ENCODE assay signal across 16 cellular contexts in the genomic region with DNA sequence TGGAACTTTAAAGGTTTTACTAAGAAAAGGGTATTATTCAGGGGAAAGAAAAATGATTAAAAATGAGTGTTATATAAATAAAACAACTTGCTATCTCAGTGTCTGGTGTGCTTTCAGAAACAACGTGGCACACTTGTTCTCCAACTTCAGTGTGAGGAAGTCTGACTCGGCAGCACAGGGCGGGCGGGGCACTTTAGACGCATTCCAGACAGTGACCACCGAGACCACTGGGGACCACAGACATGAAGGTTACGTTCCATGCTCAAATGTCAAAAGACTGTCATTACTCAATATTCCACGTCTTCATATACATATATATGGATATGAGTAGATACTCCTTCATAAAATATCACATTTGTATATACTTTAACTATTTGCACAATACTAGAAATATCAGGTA.
A peak's percentile ranks its signal among the peaks of the same experiment; 100 is the strongest.
DNase-seq lines count a peak whose midpoint lies in the region; ATAC-seq, FAIRE-seq and TF ChIP-seq lines count a peak whose summit lies in the region.
"Had no signal": no experiment of that assay in that cellular context is flagged by ENCODE, and none has a peak within 500 bp of the region (broad histone marks: within the 10 kb centered on the region; RNA-seq: fewer than 3 reads in every experiment).

No MANE protein-coding gene starts in this region.

- H3K36me3 ChIP-seq in GM23248 (ENCODE audit: low read depth): peaks cover 32% of the 10 kb centered on the region
- H3K36me3 ChIP-seq in K562 (ENCODE audit: control insufficient read depth, insufficient read depth, low read length): peaks cover 88% of the 10 kb centered on the region
- peaks cover 72% of the 10 kb centered on the region for H3K36me3 ChIP-seq in lower lobe of right lung

- H3K4me3 ChIP-seq in AG09309 (ENCODE audit: control insufficient read depth, low read depth, low read length) (no peak overlapping the region), GM23248 (no peak overlapping the region), K562 (no peak overlapping the region), lower lobe of right lung (no peak overlapping the region)
- H3K4me3 ChIP-seq: right atrium auricular region had no signal

- BruUV-seq in K562 (replicated peaks; lab: Mats Ljungman, UMichigan): no TSS peak

- WGBS in GM23248 (ENCODE audit: low coverage in 1 of 2, low lambda C conversion rate in 2 of 2, missing lambda C conversion rate in 2 of 2), 2 experiments: 65 to 72% methylated on average over 8 of the region's 8 CpGs
- WGBS in K562 (ENCODE audit: insufficient coverage, low coverage, missing lambda C conversion rate): 87% methylated on average over 8 of the region's 8 CpGs

- H3K9me2 ChIP-seq in GM23248 (ENCODE audit: insufficient read depth): no peaks in the 10 kb centered on the region

- no peak for TF ChIP-seq EP300 in K562 (IDR thresholded peaks at IDR 0.05; ENCODE audit: low read length)

- H4K20me1 ChIP-seq in GM23248 (ENCODE audit: insufficient read depth) (no peaks in the 10 kb centered on the region), K562 (replicated peaks; ENCODE audit: control insufficient read depth, insufficient read depth, low read length) (peaks cover 12% of the 10 kb centered on the region)

- no peak overlapping the region for H3K9ac ChIP-seq in GM23248
- no peak overlapping the region for H3K9ac ChIP-seq in K562 (ENCODE audit: insufficient read depth in 1 of 2, low read depth in 2 of 2, low read length in 2 of 2)

- H3K27ac ChIP-seq in GM23248 (peak overlapping the region; percentile 19; the same call in 1 of the 2 replicates), K562 (ENCODE audit: extremely low read depth, low read depth, low read length) (no peak overlapping the region), lower lobe of right lung (no peak overlapping the region)
- H3K27ac ChIP-seq: right atrium auricular region had no signal

- peak; percentile 25 for DNase-seq in AG09309 (ENCODE audit: low read depth)
- DNase-seq in GM23248: peak; percentile 40
- no peak for DNase-seq in K562 (ENCODE audit: extremely low read depth in 1 of 4, low spot score in 3 of 4)
- no peak for DNase-seq in lower lobe of right lung
- no peak for DNase-seq in HuH-7 (ENCODE audit: low spot score)
- no peak for DNase-seq in COR-L47 (lab: John Stamatoyannopoulos, UW)
- DNase-seq in medulla oblongata (ENCODE audit: extremely low spot score): no peak
- DNase-seq: CD4-positive, CD25-positive, alpha-beta regulatory T cell; Karpas-422; NCI-H2029; NCI-H82; SIG-M5; substantia nigra had no signal

- ATAC-seq in K562: no peak
- ATAC-seq in lower lobe of right lung: peak; percentile 41 to 42
- no peak for ATAC-seq in GM18858 (IDR thresholded peaks at IDR 0.05; ENCODE audit: unreplicated experiment)

- in situ Hi-C loops in GM23248 (cut with MboI): no loop called here
- in situ Hi-C loops in K562 (cut with MboI): no loop called here

- TF ChIP-seq CTCF in AG09309 (IDR thresholded peaks at IDR 0.05; ENCODE audit: control insufficient read depth, insufficient read depth, low read depth, low read length, missing control alignments) (no peak), K562 (IDR thresholded peaks at IDR 0.05 in 2 of 3, conservative IDR thresholded peaks at IDR 0.05 in 1 of 3; ENCODE audit: insufficient read depth in 2 of 3, low read depth in 1 of 3, low read length in 3 of 3) (no peak), lower lobe of right lung (IDR thresholded peaks at IDR 0.05) (no peak)

- H3K27me3 ChIP-seq in GM23248 (replicated peaks; ENCODE audit: insufficient read depth) (no peaks in the 10 kb centered on the region), K562 (ENCODE audit: control insufficient read depth in 2 of 2, insufficient read depth in 2 of 2, low read length in 2 of 2) (no peaks in the 10 kb centered on the region), lower lobe of right lung (ENCODE audit: low read depth) (no peaks in the 10 kb centered on the region)
- H3K27me3 ChIP-seq: right atrium auricular region had no signal

- H3F3A ChIP-seq in GM23248 (ENCODE audit: insufficient read depth): peaks cover 5% of the 10 kb centered on the region; the same call in 1 of the 2 replicates

- H2AFZ ChIP-seq in GM23248 (no peak overlapping the region), K562 (ENCODE audit: low read depth, low read length) (no peak overlapping the region)

- intact Hi-C loops in K562 (cut with micrococcal nuclease) (no loop called here), lower lobe of right lung (cut with DNase I) (no loop called here)

- CTCF ChIA-PET in K562 (lab: Yijun Ruan, JAX; ENCODE audit: low intra/inter-chr PET ratio): no interaction called here

- peaks cover 18% of the 10 kb centered on the region; the same call in 1 of the 2 replicates for H3K4me1 ChIP-seq in GM23248 (ENCODE audit: insufficient read depth)
- H3K4me1 ChIP-seq in K562 (replicated peaks in 1 of 2; ENCODE audit: control insufficient read depth in 2 of 2, insufficient read depth in 2 of 2, low read length in 2 of 2): peaks cover 0 to 3% of the 10 kb centered on the region in 2 experiments; a peak in 2 of 5 replicates
- H3K4me1 ChIP-seq in lower lobe of right lung: no peaks in the 10 kb centered on the region

- POLR2A ChIA-PET in K562 (lab: Yijun Ruan, JAX): no interaction called here

- no peak overlapping the region for H3K4me2 ChIP-seq in GM23248 (ENCODE audit: unreplicated experiment)
- H3K4me2 ChIP-seq in K562 (ENCODE audit: insufficient read depth, low read length): no peak overlapping the region

- FAIRE-seq in K562 (lab: Jason Lieb, UNC): peak; percentile 46
- FAIRE-seq: bronchial epithelial cell had no signal

- no peak for TF ChIP-seq POLR2A in K562 (conservative IDR thresholded peaks at IDR 0.05)

- TF ChIP-seq RAD21 in K562 (CRISPR knock-in tag; conservative IDR thresholded peaks at IDR 0.05 in 1 of 2, IDR thresholded peaks at IDR 0.05 in 1 of 2): no peak

- no peaks in the 10 kb centered on the region for H3K9me3 ChIP-seq in GM23248 (ENCODE audit: low read depth)
- H3K9me3 ChIP-seq in K562 (replicated peaks; ENCODE audit: control insufficient read depth, insufficient read depth, low read depth, low read length): no peaks in the 10 kb centered on the region
- no peaks in the 10 kb centered on the region for H3K9me3 ChIP-seq in lower lobe of right lung
- H3K9me3 ChIP-seq: right atrium auricular region had no signal

- H3K79me2 ChIP-seq in GM23248 (ENCODE audit: insufficient read depth): peaks cover 95% of the 10 kb centered on the region
- peaks cover 55% of the 10 kb centered on the region for H3K79me2 ChIP-seq in K562 (ENCODE audit: control insufficient read depth, insufficient read depth, low read length)

- peaks cover 4% of the 10 kb centered on the region for H3K9me1 ChIP-seq in K562 (ENCODE audit: control insufficient read depth, insufficient read depth, low read length)

TF ChIP-seq in K562, 482 proteins besides CTCF, POLR2A, EP300 and RAD21:
- TF ChIP-seq ZNF766 (CRISPR knock-in tag; conservative IDR thresholded peaks at IDR 0.05): no peak
- TF ChIP-seq NR1H2 (CRISPR knock-in tag; IDR thresholded peaks at IDR 0.05): no peak
- TF ChIP-seq TAL1 (IDR thresholded peaks at IDR 0.05): no peak
- TF ChIP-seq ZBTB49 (CRISPR knock-in tag; IDR thresholded peaks at IDR 0.05; ENCODE audit: borderline replicate concordance): no peak
- no peak for TF ChIP-seq SIN3B (IDR thresholded peaks at IDR 0.05; ENCODE audit: low read depth)
- no peak for TF ChIP-seq PHB (CRISPR knock-in tag; IDR thresholded peaks at IDR 0.05)
- no peak for TF ChIP-seq ZNF197 (CRISPR knock-in tag; IDR thresholded peaks at IDR 0.05; ENCODE audit: low read depth)
- TF ChIP-seq ZNF347 (CRISPR knock-in tag; IDR thresholded peaks at IDR 0.05; ENCODE audit: low read depth): no peak
- no peak for TF ChIP-seq NFIC (IDR thresholded peaks at IDR 0.05)
- TF ChIP-seq TEAD1 (CRISPR knock-in tag; IDR thresholded peaks at IDR 0.05): no peak
- no peak for TF ChIP-seq ZFPM2 (CRISPR knock-in tag; IDR thresholded peaks at IDR 0.05)
- no peak for TF ChIP-seq FOS (IDR thresholded peaks at IDR 0.05; ENCODE audit: extremely low read depth, insufficient read length)
- no peak for TF ChIP-seq NUFIP1 (IDR thresholded peaks at IDR 0.05; ENCODE audit: partially characterized antibody)
- no peak for TF ChIP-seq PHTF2 (CRISPR knock-in tag; IDR thresholded peaks at IDR 0.05)
- TF ChIP-seq GTF2A2 (tag; IDR thresholded peaks at IDR 0.05): no peak
- TF ChIP-seq KDM4B (IDR thresholded peaks at IDR 0.05; ENCODE audit: borderline replicate concordance in 2 of 2, low read depth in 1 of 2): no peak
- no peak for TF ChIP-seq ERF (CRISPR knock-in tag; IDR thresholded peaks at IDR 0.05)
- no peak for TF ChIP-seq TFAP4 (CRISPR knock-in tag; IDR thresholded peaks at IDR 0.05; ENCODE audit: borderline replicate concordance)

Comparison
In these comparisons a context has a peak if more than half of its experiments do, and no peak if none do; other contexts are left out.
1. DNase-seq: peak in AG09309 (single experiment) and GM23248 (single experiment); none in K562 (0 of 4), lower lobe of right lung (single experiment), HuH-7 (single experiment), COR-L47 (single experiment) and medulla oblongata (single experiment).
2. ATAC-seq: peak in lower lobe of right lung (2 of 2); none in K562 (single experiment) and GM18858 (single experiment).